8 cellular contexts compared by ENCODE assay signal in the genomic region with DNA sequence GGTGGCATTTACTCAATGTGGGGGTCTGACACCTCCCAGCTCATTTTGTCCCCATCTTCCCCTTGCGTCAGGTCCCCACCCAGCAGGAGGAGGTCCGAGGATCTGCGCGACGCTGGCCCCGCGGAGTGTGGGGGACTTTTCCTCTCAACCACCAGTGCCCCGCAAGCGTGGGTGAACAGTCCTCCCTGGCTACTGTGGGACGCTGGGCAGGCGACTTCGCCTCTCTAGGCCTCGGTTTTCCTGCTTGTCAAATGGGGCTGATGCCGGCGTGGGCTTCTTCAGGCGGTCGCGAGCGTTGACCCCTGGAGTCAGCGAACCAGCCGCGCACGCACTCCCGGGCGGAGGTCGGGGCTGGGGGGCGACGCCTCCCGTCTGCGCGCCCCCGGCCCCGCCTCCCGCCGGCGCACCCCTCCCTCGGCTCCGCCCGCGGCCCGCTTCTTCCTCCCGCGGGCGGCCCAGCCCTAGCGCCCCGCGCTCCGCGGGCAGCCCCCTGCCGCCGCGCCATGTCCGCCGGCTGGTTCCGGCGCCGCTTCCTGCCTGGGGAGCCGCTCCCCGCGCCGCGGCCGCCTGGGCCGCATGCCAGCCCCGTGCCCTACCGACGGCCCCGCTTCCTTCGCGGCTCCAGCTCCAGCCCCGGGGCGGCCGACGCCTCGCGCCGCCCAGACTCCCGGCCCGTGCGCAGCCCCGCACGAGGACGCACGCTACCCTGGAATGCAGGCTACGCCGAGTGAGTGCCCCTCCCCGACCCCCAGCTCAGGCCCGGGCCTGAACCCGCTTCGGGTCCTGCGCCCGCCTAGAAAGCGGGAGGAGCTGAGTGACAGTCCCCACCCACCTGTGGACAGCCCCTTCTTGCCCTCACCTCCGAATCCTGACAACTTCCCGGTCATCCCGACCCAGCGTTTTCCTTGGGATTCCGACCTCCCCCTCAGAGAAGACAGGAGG. TPM values are rescaled to one million over a fixed set of nuclear protein-coding genes. Genes with fewer than 3 reads are reported as not detected.
DNase-seq lines count a peak whose midpoint lies in the region; ATAC-seq and TF ChIP-seq lines count a peak whose summit lies in the region.

A gene with protein sequence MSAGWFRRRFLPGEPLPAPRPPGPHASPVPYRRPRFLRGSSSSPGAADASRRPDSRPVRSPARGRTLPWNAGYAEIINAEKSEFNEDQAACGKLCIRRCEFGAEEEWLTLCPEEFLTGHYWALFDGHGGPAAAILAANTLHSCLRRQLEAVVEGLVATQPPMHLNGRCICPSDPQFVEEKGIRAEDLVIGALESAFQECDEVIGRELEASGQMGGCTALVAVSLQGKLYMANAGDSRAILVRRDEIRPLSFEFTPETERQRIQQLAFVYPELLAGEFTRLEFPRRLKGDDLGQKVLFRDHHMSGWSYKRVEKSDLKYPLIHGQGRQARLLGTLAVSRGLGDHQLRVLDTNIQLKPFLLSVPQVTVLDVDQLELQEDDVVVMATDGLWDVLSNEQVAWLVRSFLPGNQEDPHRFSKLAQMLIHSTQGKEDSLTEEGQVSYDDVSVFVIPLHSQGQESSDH (plus strand): TSS at position 438 of the 942 bp plus-strand sequence. CDS start 66 bp downstream, at position 504.

- no peaks in the 10 kb centered on the region for H3K27me3 Mint-ChIP-seq in T-helper 17 cell

- peak within 1 kb of the TSS; percentile 97 for H3K4me2 ChIP-seq in skeletal muscle satellite cell (ENCODE audit: low read length)

- peak within 1 kb of the TSS; percentile 89 for H3K4me3 Mint-ChIP-seq in T-helper 17 cell

- H3K27ac Mint-ChIP-seq in T-helper 17 cell: peak within 1 kb of the TSS; percentile 93

- ATAC-seq in T-helper 17 cell: peak; percentile 72
- no peak for ATAC-seq in GM21367 (IDR thresholded peaks at IDR 0.05; ENCODE audit: unreplicated experiment)

- H3K9ac ChIP-seq in iPS-18a (ENCODE audit: low read length) (peak within 1 kb of the TSS; percentile 34), skeletal muscle satellite cell (ENCODE audit: low read depth, low read length) (peak within 1 kb of the TSS; percentile 86)

- H3K36me3 ChIP-seq in H7 (replicated peaks; ENCODE audit: control insufficient read depth, insufficient read depth, low read length) (peaks cover 3% of the 10 kb centered on the region), brain microvascular endothelial cell (replicated peaks) (peaks cover 19% of the 10 kb centered on the region), iPS-18a (ENCODE audit: control insufficient read depth, low read depth, low read length) (peaks cover 6% of the 10 kb centered on the region), skeletal muscle satellite cell (ENCODE audit: insufficient read depth, low read length) (peaks cover 19% of the 10 kb centered on the region)

- DNase-seq in CD1c-positive myeloid dendritic cell (ENCODE audit: extremely low spot score) (peak; percentile 68), H7 (peak; percentile 95), T-helper 17 cell (peak; percentile 62 to 74 (median 72)), brain microvascular endothelial cell (no peak), SK-N-DZ (ENCODE audit: low spot score) (no peak)

- peaks cover 27% of the 10 kb centered on the region for H3K27me3 ChIP-seq in H7 (ENCODE audit: control insufficient read depth, insufficient read depth, low read length)
- H3K27me3 ChIP-seq in brain microvascular endothelial cell (replicated peaks): no peaks in the 10 kb centered on the region
- H3K27me3 ChIP-seq in iPS-18a (ENCODE audit: control insufficient read depth, insufficient read depth, low read length): peaks cover 39% of the 10 kb centered on the region
- no peaks in the 10 kb centered on the region for H3K27me3 ChIP-seq in skeletal muscle satellite cell (ENCODE audit: control insufficient read depth, insufficient read depth, low read length)

- H3K4me1 Mint-ChIP-seq in T-helper 17 cell: peaks cover 65% of the 10 kb centered on the region

- H3K27ac ChIP-seq in brain microvascular endothelial cell (no peak within 1 kb of the TSS), iPS-18a (ENCODE audit: low read length) (no peak within 1 kb of the TSS)

- no peaks in the 10 kb centered on the region for H3K9me3 ChIP-seq in T-helper 17 cell (ENCODE audit: control insufficient read depth, low read length, poor library complexity, severe bottlenecking)
- no peaks in the 10 kb centered on the region for H3K9me3 ChIP-seq in iPS-18a (ENCODE audit: control insufficient read depth, low read depth, low read length)
- H3K9me3 ChIP-seq in skeletal muscle satellite cell (replicated peaks; ENCODE audit: low read length): no peaks in the 10 kb centered on the region

- peak within 1 kb of the TSS; percentile 54 for H3K4me3 ChIP-seq in H7 (ENCODE audit: insufficient read depth, low read depth, low read length)
- H3K4me3 ChIP-seq in brain microvascular endothelial cell (ENCODE audit: low read depth, low read length): peak within 1 kb of the TSS; percentile 57
- H3K4me3 ChIP-seq in iPS-18a (ENCODE audit: low read length): peak within 1 kb of the TSS; percentile 48
- peak within 1 kb of the TSS; percentile 80 for H3K4me3 ChIP-seq in skeletal muscle satellite cell (ENCODE audit: low read length)

- peaks cover 4% of the 10 kb centered on the region for H3K36me3 Mint-ChIP-seq in T-helper 17 cell (ENCODE audit: low read depth)

- TF ChIP-seq CTCF in brain microvascular endothelial cell (IDR thresholded peaks at IDR 0.05; ENCODE audit: low read depth, low read length, missing control alignments): no peak

- peaks cover 10% of the 10 kb centered on the region for H3K4me1 ChIP-seq in iPS-18a (ENCODE audit: control insufficient read depth, low read depth, low read length)
- H3K4me1 ChIP-seq in skeletal muscle satellite cell (ENCODE audit: control insufficient read depth, insufficient read depth, low read length): peaks cover 35% of the 10 kb centered on the region

- in situ Hi-C loops in brain microvascular endothelial cell (cut with HindIII; ENCODE audit: low pct_ligation_motif_present, low sequenced_read_pairs): no loop called here

RNA-seq across cellular contexts. Expression of the gene that starts here (rescaled TPM):
- total RNA-seq in H7 (2014; rRNA removed; shearing (Covaris generic)): 2.9 and 4.5 TPM in 2 replicates
- 10 to 100 TPM; 43.9 to 58.0 TPM for total RNA-seq in T-helper 17 cell
- total RNA-seq in skeletal muscle satellite cell (2012; rRNA removed): 10.3 and 15.7 TPM in 2 replicates
- 6.0 and 7.8 TPM in 2 replicates for polyA plus RNA-seq in SK-N-DZ (2014; cell fraction: cytosol; rRNA removed)
- polyA plus RNA-seq in SK-N-DZ (2014; cell fraction: nucleus; rRNA removed): 32.4 and 32.8 TPM in 2 replicates

Comparison
In these comparisons a context has a peak if more than half of its experiments do, and no peak if none do; other contexts are left out.
1. DNase-seq: peak in CD1c-positive myeloid dendritic cell (single experiment), H7 (single experiment) and T-helper 17 cell (3 of 3); none in brain microvascular endothelial cell (single experiment) and SK-N-DZ (single experiment).
2. Peak in every context shown above with its lines, with median percentiles within 50 percentile points of each other: H3K4me3 ChIP-seq.